8 cellular contexts compared by ENCODE assay signal in genomic region chr5:111513175-111513520, GRCh38. TPM values are rescaled to one million over a fixed set of nuclear protein-coding genes. Genes with fewer than 3 reads are reported as not detected.
DNase-seq lines count a peak whose midpoint lies in the region; ATAC-seq and TF ChIP-seq lines count a peak whose summit lies in the region.

No MANE protein-coding gene starts in this region.

- peak overlapping the region; percentile 97 for H3K4me3 ChIP-seq in BLaER1
- peak overlapping the region; percentile 68 for H3K4me3 ChIP-seq in LNCaP clone FGC (ENCODE audit: low read depth, low read length)
- H3K4me3 ChIP-seq in colonic mucosa, result peak overlapping the region; percentile 78

- H3K9ac ChIP-seq in BLaER1, result peak overlapping the region; percentile 91
- peak overlapping the region; percentile 28 to 91 for H3K9ac ChIP-seq in colonic mucosa (ENCODE audit: low read depth in 2 of 2, low read length in 2 of 2)

- H3K27me3 Mint-ChIP-seq in nephron progenitor cell (ENCODE audit: low read depth, poor library complexity), result no peaks in the 10 kb centered on the region

- H3K9me3 Mint-ChIP-seq in nephron progenitor cell, result no peaks in the 10 kb centered on the region

- H3K36me3 Mint-ChIP-seq in nephron progenitor cell (ENCODE audit: low read depth), result peaks cover 4% of the 10 kb centered on the region

- peak overlapping the region; percentile 98 for H3K27ac Mint-ChIP-seq in nephron progenitor cell

- ATAC-seq in GM18498 (IDR thresholded peaks at IDR 0.05; ENCODE audit: unreplicated experiment), result no peak

- H3K4me3 Mint-ChIP-seq in nephron progenitor cell, result peak overlapping the region; percentile 86

- H4K20me1 ChIP-seq in BLaER1, result no peaks in the 10 kb centered on the region

- no peaks in the 10 kb centered on the region for H3K27me3 ChIP-seq in BLaER1
- no peaks in the 10 kb centered on the region for H3K27me3 ChIP-seq in colonic mucosa

- H3K36me3 ChIP-seq in BLaER1, result no peaks in the 10 kb centered on the region
- H3K36me3 ChIP-seq in colonic mucosa, result no peaks in the 10 kb centered on the region

- H3K4me2 ChIP-seq in BLaER1, result peak overlapping the region; percentile 91

- peaks cover 56% of the 10 kb centered on the region for H3K4me1 Mint-ChIP-seq in nephron progenitor cell

- H3K9me3 ChIP-seq in BLaER1 (no peaks in the 10 kb centered on the region), colonic mucosa (no peaks in the 10 kb centered on the region)

- H3K27ac ChIP-seq in BLaER1, result peak overlapping the region; percentile 86
- H3K27ac ChIP-seq in colonic mucosa, result peak overlapping the region; percentile 96

- DNase-seq in LNCaP clone FGC (ENCODE audit: low read depth) (no peak), colonic mucosa (no peak), nephron progenitor cell (no peak), NK-92 (lab: John Stamatoyannopoulos, UW; ENCODE audit: unreplicated experiment) (no peak)
- DNase-seq in stimulated activated CD4-positive, alpha-beta T cell treated with anti-CD3 and anti-CD28 coated beads, Interleukin-4, amount 100 ng/mL, for 4 hours, result no peak
- no peak for DNase-seq in stimulated activated naive CD4-positive, alpha-beta T cell (lab: John Stamatoyannopoulos, UW)

- H3K4me1 ChIP-seq in BLaER1, result peaks cover 41% of the 10 kb centered on the region
- H3K4me1 ChIP-seq in colonic mucosa, result no peaks in the 10 kb centered on the region

- intact Hi-C loops in colonic mucosa (cut with DNase I), result no loop called here

- TF ChIP-seq CTCF in LNCaP clone FGC (IDR thresholded peaks at IDR 0.05; ENCODE audit: control insufficient read depth, extremely low read depth, insufficient read depth) (no peak), colonic mucosa (IDR thresholded peaks at IDR 0.05) (no peak), nephron progenitor cell (IDR thresholded peaks at IDR 0.05) (no peak)

RNA-seq across cellular contexts. Expression of gene STARD4, which starts 0.8 kb away (rescaled TPM):
- total RNA-seq in colonic mucosa, result 10 to 100 TPM; 29.0 to 90.0 TPM
